ENCODE assay signal across 23 cellular contexts in the genomic region with DNA sequence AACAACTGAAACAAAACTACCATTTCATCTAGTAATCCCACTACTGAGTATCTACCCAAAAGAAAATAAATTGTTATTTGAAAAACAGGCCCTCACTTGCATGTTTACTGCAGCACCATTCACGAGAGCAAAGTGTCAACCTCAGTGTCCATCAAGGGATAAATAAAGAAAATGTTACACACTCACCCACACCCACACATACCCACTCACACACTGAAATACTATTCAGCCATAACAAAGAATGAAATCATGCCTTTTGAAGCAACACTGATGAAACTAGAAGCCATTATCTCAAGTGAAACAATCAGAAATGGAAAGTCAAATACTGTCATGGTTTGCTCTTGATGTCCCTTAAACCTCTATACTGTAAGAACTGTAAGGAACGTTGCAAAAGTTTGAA. TPM values are rescaled to one million over a fixed set of nuclear protein-coding genes. Genes with fewer than 3 reads are reported as not detected.
"Had no signal": no experiment of that assay in that cellular context is flagged by ENCODE, and none has a peak within 500 bp of the region (broad histone marks: within the 10 kb centered on the region; RNA-seq: fewer than 3 reads in every experiment).

No MANE protein-coding gene starts in this region.

- FAIRE-seq: islet of Langerhans, urothelium cell line had no signal

- H3K27ac Mint-ChIP-seq: type B pancreatic cell had no signal

- DNase-seq: effector CD8-positive, alpha-beta T cell; foreskin melanocyte; heart left ventricle; hippocampal formation; kidney glomerular epithelial cell; mesendoderm; naive B cell; psoas muscle; retina; right lobe of liver; spleen; stimulated activated CD4-positive, alpha-beta T cell treated with anti-CD3 and anti-CD28 coated beads, Interleukin-1b, Interleukin-23, amount 100 ng/mL, for 48 hours; stimulated activated CD4-positive, alpha-beta T cell treated with anti-CD3 and anti-CD28 coated beads, Interleukin-4, amount 100 ng/mL, for 24 hours; stimulated activated naive CD4-positive, alpha-beta T cell; thyroid gland had no signal

- H3K4me3 Mint-ChIP-seq: naive B cell, type B pancreatic cell had no signal

- H3K36me3 Mint-ChIP-seq: naive B cell, type B pancreatic cell had no signal

- ATAC-seq: heart left ventricle, psoas muscle, right lobe of liver had no signal

- H3K27me3 Mint-ChIP-seq: type B pancreatic cell had no signal

RNA-seq across cellular contexts. Expression of a gene that starts 44.8 kb away (rescaled TPM):
- total RNA-seq: dermis microvascular lymphatic vessel endothelial cell, lung microvascular endothelial cell, osteoblast, right lobe of liver, skeletal muscle tissue, thyroid gland had no signal
- polyA plus RNA-seq: neural cell had no signal
